ENCODE assay signal across 20 cellular contexts in genomic region chr15:92128788-92129187, GRCh38.
DNase-seq lines count a peak whose midpoint lies in the region; ATAC-seq and TF ChIP-seq lines count a peak whose summit lies in the region.
"Had no signal": no experiment of that assay in that cellular context is flagged by ENCODE, and none has a peak within 500 bp of the region (broad histone marks: within the 10 kb centered on the region; RNA-seq: fewer than 3 reads in every experiment).

No MANE protein-coding gene starts in this region.

- no peak overlapping the region for H3K4me3 ChIP-seq in Karpas-422 (ENCODE audit: low read length)
- H3K4me3 ChIP-seq: BLaER1, GM12878, GM23338, HAP-1 had no signal

- H3K27me3 Mint-ChIP-seq in activated CD8-positive, alpha-beta memory T cell treated with anti-CD3 and anti-CD28 coated beads, Interleukin-2, amount 10 ng/mL, durations not matched to agents 7 days and 5 days: no peaks in the 10 kb centered on the region
- H3K27me3 Mint-ChIP-seq in T-helper 17 cell (no peaks in the 10 kb centered on the region), neural crest cell (ENCODE audit: low read depth) (no peaks in the 10 kb centered on the region)
- H3K27me3 Mint-ChIP-seq: B cell; CD4-positive, CD25-positive, alpha-beta regulatory T cell had no signal

- CTCF ChIA-PET in activated CD8-positive, alpha-beta memory T cell treated with anti-CD3 and anti-CD28 coated beads, Interleukin-2, amount 10 ng/mL, durations not matched to agents 7 days and 5 days (lab: Charles Lee): interaction anchor here (1.1 kb wide), 2 partner anchors 31 to 882 kb away, joined by 3 to 4 read pairs; no protein-coding TSS in a partner anchor
- CTCF ChIA-PET in HEK293T (lab: Yijun Ruan, JAX): no interaction called here

- H3K4me2 ChIP-seq in Karpas-422 (ENCODE audit: low read depth, low read length, poor library complexity, severe bottlenecking): no peak overlapping the region
- H3K4me2 ChIP-seq: BLaER1, GM23338 had no signal

- no peaks in the 10 kb centered on the region for H3K79me2 ChIP-seq in Karpas-422 (ENCODE audit: low read length)

- no peaks in the 10 kb centered on the region for H3K4me1 ChIP-seq in Karpas-422 (ENCODE audit: low read length)
- H3K4me1 ChIP-seq: Caco-2, HAP-1 had no signal

- no peak overlapping the region for H3K27ac ChIP-seq in Karpas-422 (ENCODE audit: low read length)
- H3K27ac ChIP-seq: 22Rv1, BLaER1, C4-2B had no signal

- TF ChIP-seq CTCF in neural crest cell (conservative IDR thresholded peaks at IDR 0.05): no peak

- H3K9me3 ChIP-seq in T-helper 17 cell (ENCODE audit: control insufficient read depth, low read length, poor library complexity, severe bottlenecking) (no peaks in the 10 kb centered on the region), Karpas-422 (ENCODE audit: low read length) (no peaks in the 10 kb centered on the region)
- H3K9me3 ChIP-seq: BLaER1, Caco-2, HAP-1 had no signal

- no peak overlapping the region for H3K27ac Mint-ChIP-seq in activated CD8-positive, alpha-beta memory T cell treated with anti-CD3 and anti-CD28 coated beads, Interleukin-2, amount 10 ng/mL, durations not matched to agents 7 days and 5 days
- H3K27ac Mint-ChIP-seq in T-helper 17 cell (peak overlapping the region; percentile 24), neural crest cell (ENCODE audit: unreplicated experiment) (peak overlapping the region; percentile 29)
- H3K27ac Mint-ChIP-seq: B cell; CD8-positive, alpha-beta T cell; GM23338 had no signal

- DNase-seq in activated CD8-positive, alpha-beta memory T cell treated with anti-CD3 and anti-CD28 coated beads, Interleukin-2, amount 10 ng/mL, durations not matched to agents 7 days and 5 days: peak; percentile 19
- no peak for DNase-seq in activated CD8-positive, alpha-beta memory T cell treated with anti-CD3 and anti-CD28 coated beads for 24 hours
- DNase-seq in T-helper 17 cell (no peak), neural crest cell (ENCODE audit: low read depth, low spot score) (no peak), Karpas-422 (no peak), HEK293T (ENCODE audit: extremely low spot score) (no peak)
- DNase-seq: Caco-2; CD4-positive, CD25-positive, alpha-beta regulatory T cell; CD8-positive, alpha-beta T cell; DMS 273 treated with DMSO at 0.1 percent for 48 hours; DMS79; EL; GDM1 had no signal

- no peaks in the 10 kb centered on the region for H3K9me2 ChIP-seq in Karpas-422 (replicated peaks; ENCODE audit: insufficient read depth, low read length)

- H3K4me3 Mint-ChIP-seq in activated CD8-positive, alpha-beta memory T cell treated with anti-CD3 and anti-CD28 coated beads, Interleukin-2, amount 10 ng/mL, durations not matched to agents 7 days and 5 days: no peak overlapping the region
- H3K4me3 Mint-ChIP-seq in T-helper 17 cell (no peak overlapping the region), neural crest cell (no peak overlapping the region)
- H3K4me3 Mint-ChIP-seq: B cell; CD4-positive, CD25-positive, alpha-beta regulatory T cell; CD8-positive, alpha-beta T cell; GM23338 had no signal

- no peaks in the 10 kb centered on the region for H3K9me3 Mint-ChIP-seq in activated CD8-positive, alpha-beta memory T cell treated with anti-CD3 and anti-CD28 coated beads, Interleukin-2, amount 10 ng/mL, durations not matched to agents 7 days and 5 days (ENCODE audit: low read depth)
- no peaks in the 10 kb centered on the region for H3K9me3 Mint-ChIP-seq in neural crest cell
- H3K9me3 Mint-ChIP-seq: CD4-positive, CD25-positive, alpha-beta regulatory T cell; CD8-positive, alpha-beta T cell; GM23338 had no signal

- H4K20me1 ChIP-seq in Karpas-422 (ENCODE audit: insufficient read depth, low read depth, low read length): no peaks in the 10 kb centered on the region; the same call in 1 of the 2 replicates
- H4K20me1 ChIP-seq: BLaER1 had no signal

- H3K4me1 Mint-ChIP-seq in activated CD8-positive, alpha-beta memory T cell treated with anti-CD3 and anti-CD28 coated beads, Interleukin-2, amount 10 ng/mL, durations not matched to agents 7 days and 5 days: no peaks in the 10 kb centered on the region
- peaks cover 6% of the 10 kb centered on the region for H3K4me1 Mint-ChIP-seq in T-helper 17 cell
- H3K4me1 Mint-ChIP-seq in neural crest cell: peaks cover 14% of the 10 kb centered on the region
- H3K4me1 Mint-ChIP-seq: B cell had no signal

- no peak overlapping the region for H2AFZ ChIP-seq in Karpas-422 (ENCODE audit: low read length)
- H2AFZ ChIP-seq: GM23338 had no signal

- no peak overlapping the region for H3K9ac ChIP-seq in Karpas-422 (ENCODE audit: low read length)
- H3K9ac ChIP-seq: BLaER1 had no signal

- H3K27me3 ChIP-seq in Karpas-422 (ENCODE audit: low read length): no peaks in the 10 kb centered on the region
- H3K27me3 ChIP-seq: BLaER1 had no signal

- POLR2A ChIA-PET in HEK293T (lab: Yijun Ruan, JAX): no interaction called here

- peaks cover 10% of the 10 kb centered on the region; the same call in 1 of the 2 replicates for H3K36me3 ChIP-seq in Karpas-422 (ENCODE audit: insufficient read depth, low read length)
- H3K36me3 ChIP-seq: HAP-1 had no signal

- H3K36me3 Mint-ChIP-seq in activated CD8-positive, alpha-beta memory T cell treated with anti-CD3 and anti-CD28 coated beads, Interleukin-2, amount 10 ng/mL, durations not matched to agents 7 days and 5 days: peaks cover 3% of the 10 kb centered on the region
- peaks cover 33% of the 10 kb centered on the region for H3K36me3 Mint-ChIP-seq in T-helper 17 cell (ENCODE audit: low read depth)
- H3K36me3 Mint-ChIP-seq in neural crest cell (ENCODE audit: low read depth): no peaks in the 10 kb centered on the region

- ATAC-seq in activated CD8-positive, alpha-beta memory T cell treated with anti-CD3 and anti-CD28 coated beads, Interleukin-2, amount 10 ng/mL, durations not matched to agents 7 days and 5 days: no peak
- ATAC-seq in T-helper 17 cell: no peak
- ATAC-seq: CD8-positive, alpha-beta T cell; GM12878; GM23338 had no signal

TF ChIP-seq in HEK293T, 16 proteins besides CTCF, POLR2A, EP300 and RAD21:
- TF ChIP-seq ARNT (IDR thresholded peaks at IDR 0.05): no peak
- TF ChIP-seq ZNF384 (IDR thresholded peaks at IDR 0.05): no peak
- TF ChIP-seq SP1 (IDR thresholded peaks at IDR 0.05): no peak
- no peak for TF ChIP-seq NFRKB (IDR thresholded peaks at IDR 0.05)
- no peak for TF ChIP-seq ELF4 (IDR thresholded peaks at IDR 0.05)
